ENCODE assay signal across 8 cellular contexts in genomic region chr15:75450307-75451201, GRCh38. TPM values are rescaled to one million over a fixed set of nuclear protein-coding genes. Genes with fewer than 3 reads are reported as not detected.
DNase-seq lines count a peak whose midpoint lies in the region; ATAC-seq, FAIRE-seq and TF ChIP-seq lines count a peak whose summit lies in the region.

No MANE protein-coding gene starts in this region.

- peak; percentile 25 for TF ChIP-seq POLR2A in GM18951 (IDR thresholded peaks at IDR 0.05; ENCODE audit: extremely low read depth, insufficient read depth, insufficient read length)

- intact Hi-C loops in left colon (cut with DNase I, micrococcal nuclease) = no loop called here

- in situ Hi-C loops in GM18951 (cut with MboI; ENCODE audit: low sequenced_read_pairs, unreplicated experiment) = no loop called here

- ATAC-seq in HG03439 (IDR thresholded peaks at IDR 0.05; ENCODE audit: unreplicated experiment) (peak; percentile 20), left colon (peak; percentile 48)

- DNase-seq in NCI-H524 treated with DMSO at 0.1 percent for 48 hours (lab: John Stamatoyannopoulos, UW) (peak; percentile 84), left colon (peak; percentile 97 to 99)
- peak; percentile 96 to 97 for DNase-seq in activated CD4-positive, alpha-beta T cell treated with anti-CD3 and anti-CD28 coated beads for 4 hours
- DNase-seq in stimulated activated CD4-positive, alpha-beta T cell treated with anti-CD3 and anti-CD28 coated beads, Interleukin-1b, Interleukin-23, amount 100 ng/mL, for 1 hour (ENCODE audit: low read depth in 2 of 2) = peak; percentile 91 to 93

- peak; percentile 92 for FAIRE-seq in A204.1 (lab: Jason Lieb, UNC)

- H3K27ac ChIP-seq in cingulate gyrus (ENCODE audit: low read depth, low read length) = peak overlapping the region; percentile 88

RNA-seq across cellular contexts. Expression of gene SIN3A, which starts 0.9 kb away (rescaled TPM):
- 10 to 100 TPM; 45.7 to 56.1 TPM for total RNA-seq in left colon

Comparison
In these comparisons a context has a peak if more than half of its experiments do, and no peak if none do; other contexts are left out.
1. Peak in every context shown above with its lines: DNase-seq, ATAC-seq and H3K27ac ChIP-seq.